1 cellular context compared by ENCODE assay signal in genomic region chr4:121597346-121597934, GRCh38.
TF ChIP-seq lines count a peak whose summit lies in the region.

No MANE protein-coding gene starts in this region.

TF ChIP-seq in GM12878, 131 proteins besides CTCF, POLR2A, EP300 and RAD21 (continued from another document):
- TF ChIP-seq ZBTB11 (CRISPR knock-in tag; IDR thresholded peaks at IDR 0.05) (no peak), USF2 (IDR thresholded peaks at IDR 0.05; ENCODE audit: borderline replicate concordance, low read depth, low read length) (no peak), CEBPZ (IDR thresholded peaks at IDR 0.05; ENCODE audit: low read depth, low read length) (no peak)
